38 cellular contexts compared by ENCODE assay signal in the genomic region with DNA sequence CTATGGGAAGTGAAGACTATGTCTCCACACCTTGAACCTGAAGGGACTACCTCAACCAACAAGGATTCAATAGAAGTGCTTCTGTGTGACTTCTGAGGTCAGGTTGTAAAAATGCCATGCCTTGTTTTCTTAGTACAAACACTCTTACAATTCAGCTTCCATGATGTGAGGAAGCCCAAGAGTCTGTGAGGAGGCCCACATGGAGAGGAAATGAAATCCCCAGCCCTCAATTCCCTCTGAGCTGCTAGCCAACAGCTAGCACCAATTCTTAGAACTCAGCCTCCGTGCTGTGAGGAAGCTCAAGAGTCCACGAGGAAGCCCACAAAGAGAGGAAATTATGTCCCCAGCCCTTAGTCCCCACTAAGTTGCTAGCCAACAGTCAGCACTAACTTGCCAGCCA. TPM values are rescaled to one million over a fixed set of nuclear protein-coding genes. Genes with fewer than 3 reads are reported as not detected.
"Had no signal": no experiment of that assay in that cellular context is flagged by ENCODE, and none has a peak within 500 bp of the region (broad histone marks: within the 10 kb centered on the region; RNA-seq: fewer than 3 reads in every experiment).

No MANE protein-coding gene starts in this region.

- H3K27me3 Mint-ChIP-seq: activated CD4-positive, alpha-beta T cell treated with anti-CD3 and anti-CD28 coated beads, Interleukin-2, amount 10 ng/mL, durations not matched to agents 24 days and 14 days; brain had no signal

- H3K36me3 Mint-ChIP-seq: activated CD8-positive, alpha-beta memory T cell treated with anti-CD3 and anti-CD28 coated beads, Interleukin-2, amount 10 ng/mL, durations not matched to agents 7 days and 5 days; activated naive CD8-positive, alpha-beta T cell treated with anti-CD3 and anti-CD28 coated beads, Interleukin-2, amount 10 ng/mL, durations not matched to agents 7 days and 5 days had no signal

- DNase-seq: activated CD4-positive, alpha-beta memory T cell treated with anti-CD3 and anti-CD28 coated beads for 36 hours; activated CD4-positive, alpha-beta T cell treated with anti-CD3 and anti-CD28 coated beads for 36 hours; activated CD4-positive, alpha-beta T cell treated with anti-CD3 and anti-CD28 coated beads, Interleukin-2, amount 10 ng/mL, durations not matched to agents 24 days and 14 days; activated CD4-positive, CD25-positive, alpha-beta regulatory T cell; activated CD4-positive, CD25-positive, alpha-beta regulatory T cell treated with anti-CD3 and anti-CD28 coated beads, Interleukin-2, amount 50 U/mL, for 72 hours; activated CD8-positive, alpha-beta memory T cell treated with anti-CD3 and anti-CD28 coated beads, Interleukin-2, amount 10 ng/mL, durations not matched to agents 7 days and 5 days; activated CD8-positive, alpha-beta memory T cell treated with anti-CD3 and anti-CD28 coated beads, Interleukin-2, amount 50 U/mL, for 4 hours; activated CD8-positive, alpha-beta T cell treated with anti-CD3 and anti-CD28 coated beads, Interleukin-2, amount 10 ng/mL, durations not matched to agents 7 days and 5 days; activated effector memory CD4-positive, alpha-beta T cell treated with anti-CD3 and anti-CD28 coated beads, Interleukin-2, amount 50 U/mL, for 16 hours; activated naive CD4-positive, alpha-beta T cell treated with anti-CD3 and anti-CD28 coated beads, Interleukin-2, amount 10 ng/mL, durations not matched to agents 7 days and 5 days; activated naive CD8-positive, alpha-beta T cell treated with anti-CD3 and anti-CD28 coated beads, Interleukin-2, amount 10 ng/mL, durations not matched to agents 7 days and 5 days; activated T-cell treated with anti-CD3 and anti-CD28 coated beads, Interleukin-2, amount 50 U/mL, for 1 hour; activated T-cell treated with anti-CD3 and anti-CD28 coated beads, Interleukin-2, amount 50 U/mL, for 48 hours; central memory CD4-positive, alpha-beta T cell; cerebellar nuclear complex; colonic mucosa; effector CD8-positive, alpha-beta T cell; esophagus squamous epithelium; foreskin melanocyte; heart right ventricle; T1000 had no signal

- H3K4me3 ChIP-seq: ascending aorta, breast epithelium, cardiac muscle cell, colonic mucosa, esophagus squamous epithelium, gastroesophageal sphincter, heart right ventricle, hepatocyte had no signal

- FAIRE-seq: endometrium, endothelial cell of umbilical vein had no signal

- H3K27ac Mint-ChIP-seq: activated CD4-positive, alpha-beta memory T cell treated with anti-CD3 and anti-CD28 coated beads for 36 hours; activated CD4-positive, alpha-beta T cell treated with anti-CD3 and anti-CD28 coated beads for 36 hours; activated CD4-positive, alpha-beta T cell treated with anti-CD3 and anti-CD28 coated beads, Interleukin-2, amount 10 ng/mL, durations not matched to agents 24 days and 14 days; activated CD8-positive, alpha-beta memory T cell treated with anti-CD3 and anti-CD28 coated beads, Interleukin-2, amount 10 ng/mL, durations not matched to agents 7 days and 5 days; activated CD8-positive, alpha-beta T cell treated with anti-CD3 and anti-CD28 coated beads, Interleukin-2, amount 10 ng/mL, durations not matched to agents 7 days and 5 days; activated naive CD4-positive, alpha-beta T cell treated with anti-CD3 and anti-CD28 coated beads, Interleukin-2, amount 10 ng/mL, durations not matched to agents 7 days and 5 days; activated naive CD4-positive, alpha-beta T cell treated with anti-CD3 and anti-CD28 coated beads, Interleukin-2, amount 50 U/mL, for 72 hours; activated naive CD8-positive, alpha-beta T cell treated with anti-CD3 and anti-CD28 coated beads, Interleukin-2, amount 10 ng/mL, durations not matched to agents 7 days and 5 days; activated T-helper 1 cell treated with anti-CD3 and anti-CD28 coated beads, Interleukin-12 subunit alpha, Interleukin-12 subunit beta, Interleukin-2, Interleukin-4 antibody, amounts not matched to agents 30 ng/mL and 10 ng/mL and 1 ng/mL, durations not matched to agents 14 hours and 24 hours and 36 hours; activated T-helper 2 cell treated with anti-CD3 and anti-CD28 coated beads, Interferon-gamma antibody, Interleukin-2, Interleukin-4, amounts not matched to agents 10 μg/mL and 5 μg/mL and 100 μg/mL, durations not matched to agents 14 hours and 24 hours and 36 hours; brain; T-helper 2 cell treated with Interferon-gamma antibody and Interleukin-4, amounts not matched to agents 5 μg/mL and 100 μg/mL, for 36 hours had no signal

- H3K4me1 ChIP-seq: ascending aorta, breast epithelium, colonic mucosa, esophagus squamous epithelium, gastroesophageal sphincter, heart right ventricle had no signal

- H3K79me2 ChIP-seq: hepatocyte had no signal

- H3K9me3 ChIP-seq: colonic mucosa had no signal

- H3K27ac ChIP-seq: ascending aorta, breast epithelium, cardiac muscle cell, colonic mucosa, epithelial cell of prostate, esophagus squamous epithelium, gastroesophageal sphincter, heart right ventricle, hepatocyte had no signal

- H3K36me3 ChIP-seq: ascending aorta, breast epithelium, cardiac muscle cell, colonic mucosa, esophagus squamous epithelium, gastroesophageal sphincter, heart right ventricle had no signal

- H3K4me2 ChIP-seq: hepatocyte had no signal

- H2AFZ ChIP-seq: hepatocyte had no signal

- H3K4me1 Mint-ChIP-seq: activated CD4-positive, alpha-beta T cell treated with anti-CD3 and anti-CD28 coated beads for 36 hours; activated CD4-positive, alpha-beta T cell treated with anti-CD3 and anti-CD28 coated beads, Interleukin-2, amount 10 ng/mL, durations not matched to agents 24 days and 14 days; activated CD8-positive, alpha-beta memory T cell treated with anti-CD3 and anti-CD28 coated beads, Interleukin-2, amount 10 ng/mL, durations not matched to agents 7 days and 5 days; activated naive CD4-positive, alpha-beta T cell treated with anti-CD3 and anti-CD28 coated beads, Interleukin-2, amount 10 ng/mL, durations not matched to agents 7 days and 5 days had no signal

- H3K4me3 Mint-ChIP-seq: activated CD4-positive, alpha-beta memory T cell treated with anti-CD3 and anti-CD28 coated beads for 36 hours; activated CD4-positive, alpha-beta T cell treated with anti-CD3 and anti-CD28 coated beads for 36 hours; activated CD4-positive, alpha-beta T cell treated with anti-CD3 and anti-CD28 coated beads, Interleukin-2, amount 10 ng/mL, durations not matched to agents 24 days and 14 days; activated CD8-positive, alpha-beta memory T cell treated with anti-CD3 and anti-CD28 coated beads, Interleukin-2, amount 10 ng/mL, durations not matched to agents 7 days and 5 days; activated CD8-positive, alpha-beta T cell treated with anti-CD3 and anti-CD28 coated beads, Interleukin-2, amount 10 ng/mL, durations not matched to agents 7 days and 5 days; activated naive CD4-positive, alpha-beta T cell treated with anti-CD3 and anti-CD28 coated beads, Interleukin-2, amount 10 ng/mL, durations not matched to agents 7 days and 5 days; activated naive CD8-positive, alpha-beta T cell treated with anti-CD3 and anti-CD28 coated beads, Interleukin-2, amount 10 ng/mL, durations not matched to agents 7 days and 5 days; activated T-helper 1 cell treated with anti-CD3 and anti-CD28 coated beads, Interleukin-12 subunit alpha, Interleukin-12 subunit beta, Interleukin-2, Interleukin-4 antibody, amounts not matched to agents 30 ng/mL and 10 ng/mL and 1 ng/mL, durations not matched to agents 14 hours and 24 hours and 36 hours; brain; T-helper 2 cell treated with Interferon-gamma antibody and Interleukin-4, amounts not matched to agents 5 μg/mL and 100 μg/mL, for 36 hours had no signal

- H3K27me3 ChIP-seq: ascending aorta, breast epithelium, cardiac muscle cell, colonic mucosa, esophagus squamous epithelium, hepatocyte had no signal

- ATAC-seq: activated CD4-positive, alpha-beta T cell treated with anti-CD3 and anti-CD28 coated beads for 36 hours; activated CD8-positive, alpha-beta memory T cell treated with anti-CD3 and anti-CD28 coated beads, Interleukin-2, amount 10 ng/mL, durations not matched to agents 7 days and 5 days; activated CD8-positive, alpha-beta T cell treated with anti-CD3 and anti-CD28 coated beads, Interleukin-2, amount 10 ng/mL, durations not matched to agents 7 days and 5 days; activated naive CD4-positive, alpha-beta T cell treated with anti-CD3 and anti-CD28 coated beads, Interleukin-2, amount 50 U/mL, for 72 hours; gastroesophageal sphincter; heart right ventricle had no signal

RNA-seq across cellular contexts. Expression of a gene that starts 12.6 kb away (rescaled TPM):
- total RNA-seq: glomerular endothelial cell had no signal
- polyA plus RNA-seq: fibroblast of lung had no signal

RNA-seq across cellular contexts. Expression of a gene that starts 27.8 kb away (rescaled TPM):
- total RNA-seq: activated CD4-positive, alpha-beta memory T cell treated with anti-CD3 and anti-CD28 coated beads for 36 hours; activated CD4-positive, alpha-beta T cell treated with anti-CD3 and anti-CD28 coated beads for 36 hours; activated CD4-positive, alpha-beta T cell treated with anti-CD3 and anti-CD28 coated beads, Interleukin-2, amount 10 ng/mL, durations not matched to agents 24 days and 14 days; activated CD8-positive, alpha-beta memory T cell treated with anti-CD3 and anti-CD28 coated beads for 36 hours; activated CD8-positive, alpha-beta memory T cell treated with anti-CD3 and anti-CD28 coated beads, Interleukin-2, amount 10 ng/mL, durations not matched to agents 7 days and 5 days; activated CD8-positive, alpha-beta T cell treated with anti-CD3 and anti-CD28 coated beads, Interleukin-2, amount 10 ng/mL, durations not matched to agents 7 days and 5 days; activated naive CD4-positive, alpha-beta T cell treated with anti-CD3 and anti-CD28 coated beads, Interleukin-2, amount 50 U/mL, for 72 hours; activated naive CD8-positive, alpha-beta T cell treated with anti-CD3 and anti-CD28 coated beads, Interleukin-2, amount 10 ng/mL, durations not matched to agents 7 days and 5 days; activated T-helper 1 cell treated with anti-CD3 and anti-CD28 coated beads, Interleukin-12 subunit alpha, Interleukin-12 subunit beta, Interleukin-2, Interleukin-4 antibody, amounts not matched to agents 30 ng/mL and 10 ng/mL and 1 ng/mL, durations not matched to agents 14 hours and 24 hours and 36 hours; activated T-helper 2 cell treated with anti-CD3 and anti-CD28 coated beads, Interferon-gamma antibody, Interleukin-2, Interleukin-4, amounts not matched to agents 10 μg/mL and 5 μg/mL and 100 μg/mL, durations not matched to agents 14 hours and 24 hours and 36 hours; ascending aorta; cardiac muscle cell; endothelial cell of umbilical vein; fibroblast of villous mesenchyme; glomerular endothelial cell; hepatocyte had no signal
- polyA plus RNA-seq: endothelial cell of umbilical vein had no signal
